13 cellular contexts compared by ENCODE assay signal in genomic region chr19:54470276-54470887, GRCh38. TPM values are rescaled to one million over a fixed set of nuclear protein-coding genes. Genes with fewer than 3 reads are reported as not detected.
A peak's percentile ranks its signal among the peaks of the same experiment; 100 is the strongest.
DNase-seq lines count a peak whose midpoint lies in the region; ATAC-seq and TF ChIP-seq lines count a peak whose summit lies in the region.
"Had no signal": no experiment of that assay in that cellular context is flagged by ENCODE, and none has a peak within 500 bp of the region (broad histone marks: within the 10 kb centered on the region; RNA-seq: fewer than 3 reads in every experiment).

No MANE protein-coding gene starts in this region.

- intact Hi-C loops in right cardiac atrium (cut with DNase I), result loop anchor here in 1 of 4 donors (10.0 kb wide), 1 partner anchor 204 kb away; no protein-coding TSS in a partner anchor
- intact Hi-C loops in left ventricle myocardium superior (cut with micrococcal nuclease), result no loop called here
- intact Hi-C loops in vagina (cut with DNase I), result no loop called here

- H3K4me3 Mint-ChIP-seq in endothelial cell (ENCODE audit: unreplicated experiment) (peak overlapping the region; percentile 57), nephron progenitor cell (peak overlapping the region; percentile 77)

- peak overlapping the region; percentile 58 for H3K27ac ChIP-seq in right cardiac atrium (ENCODE audit: low read length)
- peak overlapping the region; percentile 64 for H3K27ac ChIP-seq in vagina
- H3K27ac ChIP-seq: KMS-11 had no signal

- H3K36me3 Mint-ChIP-seq in endothelial cell (ENCODE audit: low read depth, unreplicated experiment) (no peaks in the 10 kb centered on the region), nephron progenitor cell (ENCODE audit: low read depth) (no peaks in the 10 kb centered on the region)
- H3K36me3 Mint-ChIP-seq: T-cell had no signal

- no peak overlapping the region for H3K4me3 ChIP-seq in right cardiac atrium (ENCODE audit: low read length)
- H3K4me3 ChIP-seq in vagina, result peak overlapping the region; percentile 52 to 61

- H3K27me3 Mint-ChIP-seq in endothelial cell (ENCODE audit: unreplicated experiment), result peaks cover 17% of the 10 kb centered on the region
- peaks cover 81% of the 10 kb centered on the region for H3K27me3 Mint-ChIP-seq in nephron progenitor cell (ENCODE audit: low read depth, poor library complexity)

- ATAC-seq in right cardiac atrium, result no peak
- no peak for ATAC-seq in left ventricle myocardium superior
- ATAC-seq in HG03135 (IDR thresholded peaks at IDR 0.05; ENCODE audit: unreplicated experiment), result no peak
- ATAC-seq in HG03108 (IDR thresholded peaks at IDR 0.05; ENCODE audit: unreplicated experiment), result no peak

- H3K4me1 Mint-ChIP-seq in endothelial cell (ENCODE audit: unreplicated experiment) (peaks cover 14% of the 10 kb centered on the region), nephron progenitor cell (peaks cover 29% of the 10 kb centered on the region)

- H3K36me3 ChIP-seq in vagina, result no peaks in the 10 kb centered on the region

- peak overlapping the region; percentile 81 for H3K27ac Mint-ChIP-seq in endothelial cell (ENCODE audit: unreplicated experiment)
- H3K27ac Mint-ChIP-seq in nephron progenitor cell, result no peak overlapping the region
- H3K27ac Mint-ChIP-seq: T-cell had no signal

- no peaks in the 10 kb centered on the region for H3K9me3 Mint-ChIP-seq in endothelial cell (ENCODE audit: unreplicated experiment)
- H3K9me3 Mint-ChIP-seq in nephron progenitor cell, result no peaks in the 10 kb centered on the region
- H3K9me3 Mint-ChIP-seq: T-cell had no signal

- no peaks in the 10 kb centered on the region for H3K9me3 ChIP-seq in right cardiac atrium (ENCODE audit: control insufficient read depth, low read length)
- H3K9me3 ChIP-seq in vagina, result no peaks in the 10 kb centered on the region

- TF ChIP-seq CTCF in endothelial cell (IDR thresholded peaks at IDR 0.05; ENCODE audit: unreplicated experiment), result no peak
- TF ChIP-seq CTCF in nephron progenitor cell (IDR thresholded peaks at IDR 0.05), result no peak
- no peak for TF ChIP-seq CTCF in vagina (IDR thresholded peaks at IDR 0.05)

- H3K27me3 ChIP-seq in right cardiac atrium (ENCODE audit: control insufficient read depth, insufficient read depth), result no peaks in the 10 kb centered on the region
- H3K27me3 ChIP-seq in vagina, result no peaks in the 10 kb centered on the region

- H3K4me1 ChIP-seq in right cardiac atrium (ENCODE audit: control insufficient read depth, insufficient read depth, low read length), result peaks cover 5% of the 10 kb centered on the region
- peaks cover 47% of the 10 kb centered on the region for H3K4me1 ChIP-seq in vagina

- WGBS in right cardiac atrium, result 60% methylated on average over 10 of the region's 10 CpGs

- DNase-seq in right cardiac atrium, result no peak
- DNase-seq in left ventricle myocardium superior, result no peak
- DNase-seq in endothelial cell (ENCODE audit: low spot score), result no peak
- no peak for DNase-seq in nephron progenitor cell
- DNase-seq in vagina (ENCODE audit: extremely low spot score in 2 of 2), result no peak
- no peak for DNase-seq in DMS 273 treated with DMSO at 0.1 percent for 48 hours (lab: John Stamatoyannopoulos, UW)
- DNase-seq: NCI-H446 treated with DMSO at 0.1 percent for 48 hours, T-cell had no signal

- no peak for TF ChIP-seq POLR2A in vagina (IDR thresholded peaks at IDR 0.05)

RNA-seq across cellular contexts. Expression of gene CDC42EP5, which starts 2.7 kb away (rescaled TPM):
- total RNA-seq in right cardiac atrium, result 10 to 100 TPM; 10.4 to 22.5 (median 12.8) TPM
- 10.8 TPM for polyA plus RNA-seq in right cardiac atrium
- total RNA-seq in left ventricle myocardium superior, result 11.0 TPM
- total RNA-seq in endothelial cell (ENCODE audit: unreplicated experiment), result 21.4 TPM
- 33.4 TPM for total RNA-seq in vagina
- polyA plus RNA-seq: CD14-positive monocyte had no signal

RNA-seq across cellular contexts. Expression of gene LENG9, which starts 6.8 kb away (rescaled TPM):
- 1 to 10 TPM; 2.1 to 4.1 (median 2.7) TPM for total RNA-seq in right cardiac atrium
- 2.3 TPM for polyA plus RNA-seq in right cardiac atrium
- total RNA-seq in left ventricle myocardium superior, result 1.4 TPM
- 3.4 TPM for total RNA-seq in endothelial cell (ENCODE audit: unreplicated experiment)
- 10.3 TPM for total RNA-seq in vagina

RNA-seq across cellular contexts. Expression of gene LENG8, which starts 21.4 kb away (rescaled TPM):
- total RNA-seq in right cardiac atrium (10 to 100 TPM; 66.2 to 87.4 (median 71.4) TPM), left ventricle myocardium superior (69.1 TPM), endothelial cell (ENCODE audit: unreplicated experiment) (162 TPM), vagina (129 TPM)
- polyA plus RNA-seq in right cardiac atrium, result 77.5 TPM

RNA-seq across cellular contexts. Expression of gene LAIR2, which starts 32.2 kb away (rescaled TPM):
- not detected for total RNA-seq in right cardiac atrium
- not detected for polyA plus RNA-seq in right cardiac atrium
- total RNA-seq in left ventricle myocardium superior, result not detected
- not detected for total RNA-seq in endothelial cell (ENCODE audit: unreplicated experiment)
- total RNA-seq in vagina, result not detected
- total RNA-seq: glomerular endothelial cell had no signal

RNA-seq across cellular contexts. Expression of gene TTYH1, which starts 55.1 kb away (rescaled TPM):
- total RNA-seq in right cardiac atrium (1 to 10 TPM; 2.4 to 3.0 (median 2.9) TPM), left ventricle myocardium superior (1.6 TPM), endothelial cell (ENCODE audit: unreplicated experiment) (10.4 TPM), vagina (5.9 TPM)
- polyA plus RNA-seq in right cardiac atrium, result 3.6 TPM
- total RNA-seq: glomerular endothelial cell had no signal
- polyA plus RNA-seq: CD14-positive monocyte had no signal
